10 cellular contexts compared by ENCODE assay signal in genomic region chr4:127533028-127533700, GRCh38.
DNase-seq lines count a peak whose midpoint lies in the region; ATAC-seq and TF ChIP-seq lines count a peak whose summit lies in the region.
"Had no signal": no experiment of that assay in that cellular context is flagged by ENCODE, and none has a peak within 500 bp of the region (broad histone marks: within the 10 kb centered on the region; RNA-seq: fewer than 3 reads in every experiment).

No MANE protein-coding gene starts in this region.

- TF ChIP-seq CTCF in astrocyte of the cerebellum (IDR thresholded peaks at IDR 0.05; ENCODE audit: low read depth, low read length, missing control alignments): no peak
- TF ChIP-seq CTCF in fibroblast of pulmonary artery (IDR thresholded peaks at IDR 0.05; ENCODE audit: low read length, missing control alignments): no peak
- TF ChIP-seq CTCF in upper lobe of left lung (IDR thresholded peaks at IDR 0.05): no peak

- no peak for TF ChIP-seq EP300 in upper lobe of left lung (IDR thresholded peaks at IDR 0.05)

- peaks cover 0 to 5% of the 10 kb centered on the region in 2 donors for H3K27me3 Mint-ChIP-seq in natural killer cell treated with Interleukin-12 subunit alpha and Interleukin-12 subunit beta and Interleukin-15 and Interleukin-18, amount 100 ng/mL, for 72 hours

- H3K27ac ChIP-seq in upper lobe of left lung: no peak overlapping the region
- H3K27ac ChIP-seq in effector memory CD4-positive, alpha-beta T cell (ENCODE audit: insufficient read depth, low read length, poor library complexity, severe bottlenecking): no peak overlapping the region

- H3K4me1 ChIP-seq in upper lobe of left lung: peaks cover 0 to 10% (median 3%) of the 10 kb centered on the region in 4 donors
- no peaks in the 10 kb centered on the region for H3K4me1 ChIP-seq in effector memory CD4-positive, alpha-beta T cell (ENCODE audit: control insufficient read depth, insufficient read depth, low read length, poor library complexity, severe bottlenecking)

- WGBS in upper lobe of left lung, 2 donors: 31 to 60% methylated on average over 1 of the region's 1 CpG

- TF ChIP-seq POLR2A in upper lobe of left lung (IDR thresholded peaks at IDR 0.05): no peak

- in situ Hi-C loops in astrocyte of the cerebellum (cut with HindIII; ENCODE audit: low sequenced_read_pairs): no loop called here

- no peaks in the 10 kb centered on the region for H3K36me3 ChIP-seq in upper lobe of left lung
- no peaks in the 10 kb centered on the region for H3K36me3 ChIP-seq in effector memory CD4-positive, alpha-beta T cell (ENCODE audit: control insufficient read depth, insufficient read depth, low read length)

- no peaks in the 10 kb centered on the region for H3K4me1 Mint-ChIP-seq in natural killer cell treated with Interleukin-12 subunit alpha and Interleukin-12 subunit beta and Interleukin-15 and Interleukin-18, amount 100 ng/mL, for 72 hours (ENCODE audit: low read depth in 2 of 2)

- DNase-seq in astrocyte of the cerebellum (ENCODE audit: low read depth): peak; percentile 12
- peak; percentile 57 for DNase-seq in fibroblast of pulmonary artery (ENCODE audit: low read depth)
- peak; percentile 7 to 26 for DNase-seq in lung microvascular endothelial cell (ENCODE audit: low read depth in 2 of 2)
- DNase-seq in upper lobe of left lung: peak in 1 of 2 donors; percentile 24
- no peak for DNase-seq in COLO829 (ENCODE audit: low spot score)
- no peak for DNase-seq in effector memory CD4-positive, alpha-beta T cell
- DNase-seq in natural killer cell treated with Interleukin-12 subunit alpha and Interleukin-12 subunit beta and Interleukin-15 and Interleukin-18, amount 100 ng/mL, for 72 hours (ENCODE audit: low spot score): no peak
- DNase-seq: CD8-positive, alpha-beta T cell; H7 had no signal

- H3K27ac Mint-ChIP-seq in natural killer cell treated with Interleukin-12 subunit alpha and Interleukin-12 subunit beta and Interleukin-15 and Interleukin-18, amount 100 ng/mL, for 72 hours: no peak overlapping the region
- H3K27ac Mint-ChIP-seq: CD8-positive, alpha-beta T cell; stimulated activated naive CD8-positive, alpha-beta T cell treated with anti-CD3 and anti-CD28 coated beads, Interleukin-15, Interleukin-2, amounts not matched to agents 100 ng/mL and 50 ng/mL, for 24 hours had no signal

- H3K4me3 ChIP-seq in astrocyte of the cerebellum (ENCODE audit: low read depth, low read length) (no peak overlapping the region), fibroblast of pulmonary artery (replicated peaks; ENCODE audit: low read depth, low read length) (no peak overlapping the region), upper lobe of left lung (no peak overlapping the region)
- no peak overlapping the region for H3K4me3 ChIP-seq in effector memory CD4-positive, alpha-beta T cell (ENCODE audit: insufficient read depth, low read depth, low read length, poor library complexity, severe bottlenecking)

- no peaks in the 10 kb centered on the region for H3K27me3 ChIP-seq in upper lobe of left lung
- no peaks in the 10 kb centered on the region for H3K27me3 ChIP-seq in effector memory CD4-positive, alpha-beta T cell (replicated peaks; ENCODE audit: control insufficient read depth, insufficient read depth, low read length, poor library complexity, severe bottlenecking)

- ATAC-seq in upper lobe of left lung (ENCODE audit: low FRiP score in 2 of 2): peak; percentile 46 to 92
- no peak for ATAC-seq in natural killer cell treated with Interleukin-12 subunit alpha and Interleukin-12 subunit beta and Interleukin-15 and Interleukin-18, amount 100 ng/mL, for 72 hours
- ATAC-seq: CD8-positive, alpha-beta T cell had no signal

- no peaks in the 10 kb centered on the region for H3K36me3 Mint-ChIP-seq in natural killer cell treated with Interleukin-12 subunit alpha and Interleukin-12 subunit beta and Interleukin-15 and Interleukin-18, amount 100 ng/mL, for 72 hours
- H3K36me3 Mint-ChIP-seq: CD8-positive, alpha-beta T cell had no signal

- no peak overlapping the region for H3K4me3 Mint-ChIP-seq in natural killer cell treated with Interleukin-12 subunit alpha and Interleukin-12 subunit beta and Interleukin-15 and Interleukin-18, amount 100 ng/mL, for 72 hours
- H3K4me3 Mint-ChIP-seq: CD8-positive, alpha-beta T cell; stimulated activated naive CD8-positive, alpha-beta T cell treated with anti-CD3 and anti-CD28 coated beads, Interleukin-15, Interleukin-2, amounts not matched to agents 100 ng/mL and 50 ng/mL, for 24 hours had no signal

- H3K9me3 ChIP-seq in upper lobe of left lung: no peaks in the 10 kb centered on the region
- H3K9me3 ChIP-seq in effector memory CD4-positive, alpha-beta T cell (ENCODE audit: control insufficient read depth, low read length): no peaks in the 10 kb centered on the region

- peaks cover 6% of the 10 kb centered on the region for H3K9me3 Mint-ChIP-seq in natural killer cell treated with Interleukin-12 subunit alpha and Interleukin-12 subunit beta and Interleukin-15 and Interleukin-18, amount 100 ng/mL, for 72 hours
- H3K9me3 Mint-ChIP-seq: stimulated activated naive CD8-positive, alpha-beta T cell treated with anti-CD3 and anti-CD28 coated beads, Interleukin-15, Interleukin-2, amounts not matched to agents 100 ng/mL and 50 ng/mL, for 24 hours had no signal

Comparison
In these comparisons a context has a peak if more than half of its experiments do, and no peak if none do; other contexts are left out.
1. DNase-seq: peak in astrocyte of the cerebellum (single experiment), fibroblast of pulmonary artery (single experiment) and lung microvascular endothelial cell (2 of 2); none in COLO829 (single experiment), effector memory CD4-positive, alpha-beta T cell (0 of 3) and natural killer cell treated with Interleukin-12 subunit alpha and Interleukin-12 subunit beta and Interleukin-15 and Interleukin-18, amount 100 ng/mL, for 72 hours (single experiment).
2. ATAC-seq: peak in upper lobe of left lung (2 of 2); none in natural killer cell treated with Interleukin-12 subunit alpha and Interleukin-12 subunit beta and Interleukin-15 and Interleukin-18, amount 100 ng/mL, for 72 hours (0 of 2).